In genomic region chr2:15806801-15807417, GRCh38 we compare ENCODE assay signal across 28 cellular contexts.
"Had no signal": no experiment of that assay in that cellular context is flagged by ENCODE, and none has a peak within 500 bp of the region (broad histone marks: within the 10 kb centered on the region; RNA-seq: fewer than 3 reads in every experiment).

No MANE protein-coding gene starts in this region.

- H3K27ac ChIP-seq: stomach, suprapubic skin, testis, thoracic aorta, thyroid gland, tibial artery, tibial nerve, transverse colon, upper lobe of left lung, upper lobe of right lung, uterus, vagina had no signal

- H3K27me3 Mint-ChIP-seq: stimulated activated naive B cell treated with anti-CD40 and anti-IgM and Interleukin-4, amounts not matched to agents 10 μg/mL and 1 μg/mL and 100 μg/mL, for 72 hours; stimulated activated naive CD8-positive, alpha-beta T cell treated with anti-CD3 and anti-CD28 coated beads, Interleukin-15, Interleukin-2, amounts not matched to agents 100 ng/mL and 50 ng/mL, for 24 hours had no signal

- H3K9me3 Mint-ChIP-seq: stimulated activated effector memory CD8-positive, alpha-beta T cell treated with anti-CD3 and anti-CD28 coated beads, Interleukin-12 subunit alpha, Interleukin-12 subunit beta, amount 100 ng/mL, for 72 hours; stimulated activated memory B cell treated with anti-CD40 and anti-IgM and Interleukin-4, amounts not matched to agents 10 μg/mL and 1 μg/mL and 100 μg/mL, for 72 hours; stimulated activated naive B cell treated with anti-CD40 and anti-IgM and Interleukin-4, amounts not matched to agents 10 μg/mL and 1 μg/mL and 100 μg/mL, for 72 hours; stimulated activated naive CD8-positive, alpha-beta T cell treated with anti-CD3 and anti-CD28 coated beads, Interleukin-15, amount 100 ng/mL, for 72 hours; stimulated activated naive CD8-positive, alpha-beta T cell treated with anti-CD3 and anti-CD28 coated beads, Interleukin-15, Interleukin-2, amounts not matched to agents 100 ng/mL and 50 ng/mL, for 24 hours; type B pancreatic cell had no signal

- H3K4me1 ChIP-seq: stomach, tibial artery, transverse colon, upper lobe of left lung, upper lobe of right lung, uterus, vagina had no signal

- H3K36me3 ChIP-seq: stomach, suprapubic skin, thoracic aorta, thyroid gland, tibial artery, tibial nerve, transverse colon, upper lobe of left lung, upper lobe of right lung, uterus, vagina had no signal

- ATAC-seq: stimulated activated effector memory CD8-positive, alpha-beta T cell treated with anti-CD3 and anti-CD28 coated beads, Interleukin-12 subunit alpha, Interleukin-12 subunit beta, amount 100 ng/mL, for 72 hours; stimulated activated memory B cell treated with anti-CD40 and anti-IgM and Interleukin-4, amounts not matched to agents 10 μg/mL and 1 μg/mL and 100 μg/mL, for 72 hours; stimulated activated naive B cell treated with anti-CD40 and anti-IgM and Interleukin-4, amounts not matched to agents 10 μg/mL and 1 μg/mL and 100 μg/mL, for 72 hours; stimulated activated naive CD8-positive, alpha-beta T cell treated with anti-CD3 and anti-CD28 coated beads, Interleukin-15, amount 100 ng/mL, for 72 hours; stimulated activated naive CD8-positive, alpha-beta T cell treated with anti-CD3 and anti-CD28 coated beads, Interleukin-15, Interleukin-2, amounts not matched to agents 100 U/mL and 50 U/mL, for 24 hours; upper lobe of right lung had no signal

- H3K4me3 Mint-ChIP-seq: stimulated activated effector memory CD8-positive, alpha-beta T cell treated with anti-CD3 and anti-CD28 coated beads, Interleukin-12 subunit alpha, Interleukin-12 subunit beta, amount 100 ng/mL, for 72 hours; stimulated activated memory B cell treated with anti-CD40 and anti-IgM and Interleukin-4, amounts not matched to agents 10 μg/mL and 1 μg/mL and 100 μg/mL, for 72 hours; stimulated activated naive B cell treated with anti-CD40 and anti-IgM and Interleukin-4, amounts not matched to agents 10 μg/mL and 1 μg/mL and 100 μg/mL, for 72 hours; stimulated activated naive CD8-positive, alpha-beta T cell treated with anti-CD3 and anti-CD28 coated beads, Interleukin-15, amount 100 ng/mL, for 72 hours; stimulated activated naive CD8-positive, alpha-beta T cell treated with anti-CD3 and anti-CD28 coated beads, Interleukin-15, Interleukin-2, amounts not matched to agents 100 ng/mL and 50 ng/mL, for 24 hours; type B pancreatic cell had no signal

- H3K36me3 Mint-ChIP-seq: stimulated activated effector memory CD8-positive, alpha-beta T cell treated with anti-CD3 and anti-CD28 coated beads, Interleukin-12 subunit alpha, Interleukin-12 subunit beta, amount 100 ng/mL, for 72 hours; stimulated activated memory B cell treated with anti-CD40 and anti-IgM and Interleukin-4, amounts not matched to agents 10 μg/mL and 1 μg/mL and 100 μg/mL, for 72 hours; stimulated activated naive B cell treated with anti-CD40 and anti-IgM and Interleukin-4, amounts not matched to agents 10 μg/mL and 1 μg/mL and 100 μg/mL, for 72 hours; type B pancreatic cell had no signal

- DNase-seq: stimulated activated CD4-positive, alpha-beta T cell treated with anti-CD3 and anti-CD28 coated beads, Interleukin-2, amount 100 ng/mL, for 48 hours; stimulated activated CD4-positive, alpha-beta T cell treated with anti-CD3 and anti-CD28 coated beads, Interleukin-4, amount 100 ng/mL, for 1 hour; stimulated activated CD4-positive, alpha-beta T cell treated with anti-CD3 and anti-CD28 coated beads, Interleukin-4, amount 100 ng/mL, for 24 hours; stimulated activated CD4-positive, alpha-beta T cell treated with anti-CD3 and anti-CD28 coated beads, Interleukin-4, amount 100 ng/mL, for 4 hours; stimulated activated CD8-positive, alpha-beta memory T cell treated with anti-CD3 and anti-CD28 coated beads, Interleukin-4, amount 100 ng/mL, for 48 hours; stimulated activated naive B cell treated with anti-CD40 and anti-IgM and Interleukin-4, amounts not matched to agents 10 μg/mL and 1 μg/mL and 100 μg/mL, for 72 hours; stimulated activated naive CD4-positive, alpha-beta T cell; stimulated activated naive CD4-positive, alpha-beta T cell treated with Interleukin-2 at 50 U/mL for 16 hours; stimulated activated naive CD8-positive, alpha-beta T cell treated with anti-CD3 and anti-CD28 coated beads, Interleukin-15, amount 100 ng/mL, for 72 hours; stimulated activated naive CD8-positive, alpha-beta T cell treated with anti-CD3 and anti-CD28 coated beads, Interleukin-15, Interleukin-2, amounts not matched to agents 100 U/mL and 50 U/mL, for 24 hours; stomach; substantia nigra; testis; thyroid gland; tibial artery; transverse colon; trophoblast cell; upper lobe of left lung; upper lobe of right lung; uterus had no signal

- H3K4me1 Mint-ChIP-seq: stimulated activated effector memory CD8-positive, alpha-beta T cell treated with anti-CD3 and anti-CD28 coated beads, Interleukin-12 subunit alpha, Interleukin-12 subunit beta, amount 100 ng/mL, for 72 hours; stimulated activated memory B cell treated with anti-CD40 and anti-IgM and Interleukin-4, amounts not matched to agents 10 μg/mL and 1 μg/mL and 100 μg/mL, for 72 hours; stimulated activated naive B cell treated with anti-CD40 and anti-IgM and Interleukin-4, amounts not matched to agents 10 μg/mL and 1 μg/mL and 100 μg/mL, for 72 hours; stimulated activated naive CD8-positive, alpha-beta T cell treated with anti-CD3 and anti-CD28 coated beads, Interleukin-15, amount 100 ng/mL, for 72 hours had no signal

- H3K4me3 ChIP-seq: stomach, suprapubic skin, testis, thoracic aorta, thyroid gland, tibial artery, tibial nerve, transverse colon, upper lobe of left lung, upper lobe of right lung, uterus, vagina had no signal

- H3K9me3 ChIP-seq: stomach, suprapubic skin, testis, thoracic aorta, thyroid gland, tibial artery, tibial nerve, transverse colon, upper lobe of left lung, upper lobe of right lung, uterus, vagina had no signal

- H3K27me3 ChIP-seq: stomach, suprapubic skin, testis, thyroid gland, tibial nerve, transverse colon, upper lobe of left lung, upper lobe of right lung, uterus, vagina had no signal
